21 cellular contexts compared by ENCODE assay signal in genomic region chr2:67579791-67580190, GRCh38.
"Had no signal": no experiment of that assay in that cellular context is flagged by ENCODE, and none has a peak within 500 bp of the region (broad histone marks: within the 10 kb centered on the region; RNA-seq: fewer than 3 reads in every experiment).

No MANE protein-coding gene starts in this region.

- H3K36me3 ChIP-seq: esophagus squamous epithelium, gastrocnemius medialis, neural progenitor cell, sigmoid colon, spleen, thoracic aorta, tibial nerve, upper lobe of left lung had no signal

- H3K79me2 ChIP-seq: parathyroid adenoma had no signal

- ATAC-seq: gastrocnemius medialis; naive thymus-derived CD4-positive, alpha-beta T cell; right cardiac atrium; stimulated activated naive B cell treated with anti-CD40 and anti-IgM and Interleukin-4, amounts not matched to agents 10 μg/mL and 1 μg/mL and 100 μg/mL, for 72 hours had no signal

- H3K27ac ChIP-seq: coronary artery, esophagus squamous epithelium, gastrocnemius medialis, neural progenitor cell, parathyroid adenoma, skin epidermis, spleen, thoracic aorta, tibial nerve, upper lobe of left lung had no signal

- H3K27me3 ChIP-seq: esophagus squamous epithelium, gastrocnemius medialis, neural progenitor cell, sigmoid colon, spleen, tibial nerve, upper lobe of left lung had no signal

- H3K9ac ChIP-seq: neural progenitor cell, parathyroid adenoma had no signal

- H3K4me3 ChIP-seq: coronary artery, esophagus squamous epithelium, gastrocnemius medialis, lung, mucosa of descending colon, neural progenitor cell, sigmoid colon, skin epidermis, spleen, thoracic aorta, tibial nerve, upper lobe of left lung had no signal

- H3K4me1 ChIP-seq: esophagus squamous epithelium, gastrocnemius medialis, neural progenitor cell, parathyroid adenoma, sigmoid colon, spleen, tibial nerve, upper lobe of left lung had no signal

- H2AFZ ChIP-seq: neural progenitor cell, parathyroid adenoma had no signal

- DNase-seq: dermis blood vessel endothelial cell; effector memory CD4-positive, alpha-beta T cell; erythroblast; esophagus squamous epithelium; gastrocnemius medialis; head of caudate nucleus; mucosa of descending colon; naive thymus-derived CD4-positive, alpha-beta T cell; right cardiac atrium; sigmoid colon; spleen; stimulated activated CD4-positive, alpha-beta T cell treated with anti-CD3 and anti-CD28 coated beads, Interleukin-2, amount 100 ng/mL, for 48 hours; stimulated activated naive B cell treated with anti-CD40 and anti-IgM and Interleukin-4, amounts not matched to agents 10 μg/mL and 1 μg/mL and 100 μg/mL, for 72 hours; upper lobe of left lung had no signal

- H3K4me2 ChIP-seq: neural progenitor cell had no signal
